1 cellular context compared by ENCODE assay signal in the genomic region with DNA sequence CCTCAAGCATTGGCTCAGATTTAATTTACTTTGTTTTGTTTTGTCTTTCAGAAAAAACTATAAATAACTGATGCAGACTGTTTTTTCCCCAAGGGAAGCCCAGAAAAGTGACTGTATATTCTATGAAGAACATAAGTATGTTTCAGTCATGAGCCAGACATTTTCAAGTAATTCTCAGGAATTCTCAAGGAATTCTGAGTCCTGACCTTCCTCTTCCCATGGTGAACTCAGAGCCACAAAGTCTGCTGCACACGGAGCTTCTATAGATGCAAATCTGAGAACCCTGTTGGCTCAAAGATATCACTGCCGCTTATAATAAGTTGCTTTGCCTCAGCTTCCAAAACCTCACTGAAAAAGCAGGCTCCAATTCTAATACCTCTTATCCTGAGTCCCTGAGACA.
TF ChIP-seq lines count a peak whose summit lies in the region.

No MANE protein-coding gene starts in this region.

TF ChIP-seq in IMR-90, 13 proteins besides CTCF, POLR2A, EP300 and RAD21:
- TF ChIP-seq CEBPB (IDR thresholded peaks at IDR 0.05; ENCODE audit: low read depth, low read length) (no peak), BHLHE40 (IDR thresholded peaks at IDR 0.05; ENCODE audit: low read depth, low read length) (peak; percentile 32; the same call in 1 of the 2 replicates)
